Comparison of ENCODE assay signal across 8 cellular contexts in the genomic region with DNA sequence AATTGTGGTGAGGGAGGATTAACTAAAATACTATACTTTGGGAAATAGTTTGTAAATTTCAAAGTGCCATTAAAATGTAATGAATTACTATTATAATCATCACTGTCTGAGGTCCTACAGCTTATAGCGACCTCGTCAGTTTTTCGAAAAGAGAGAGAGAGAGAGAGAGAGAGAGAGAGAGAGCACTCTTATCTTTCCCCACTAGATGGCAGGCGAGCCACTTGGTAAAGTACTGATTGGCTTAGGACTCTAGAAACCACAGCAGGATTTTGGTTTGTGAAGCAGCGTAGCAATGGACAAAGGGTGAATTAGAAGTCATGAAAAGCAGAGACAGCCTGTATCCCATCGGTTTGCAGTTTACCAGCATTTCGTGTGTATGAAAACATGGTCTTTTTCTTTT. TPM values are rescaled to one million over a fixed set of nuclear protein-coding genes. Genes with fewer than 3 reads are reported as not detected.
DNase-seq lines count a peak whose midpoint lies in the region; ATAC-seq, FAIRE-seq and TF ChIP-seq lines count a peak whose summit lies in the region.

No MANE protein-coding gene starts in this region.

- H3K36me3 ChIP-seq in right lobe of liver, result no peaks in the 10 kb centered on the region

- intact Hi-C loops in right lobe of liver (cut with DNase I), result no loop called here

- H3K27ac ChIP-seq in right lobe of liver, result no peak overlapping the region

- H3K4me3 ChIP-seq in right lobe of liver, result no peak overlapping the region

- peaks cover 6 to 32% of the 10 kb centered on the region in 2 donors for H3K27me3 ChIP-seq in right lobe of liver

- no peak for TF ChIP-seq POLR2A in right lobe of liver (IDR thresholded peaks at IDR 0.05)

- peak; percentile 93 for ATAC-seq in GM19023 (IDR thresholded peaks at IDR 0.05; ENCODE audit: unreplicated experiment)
- peak; percentile 78 for ATAC-seq in HG03378 (IDR thresholded peaks at IDR 0.05; ENCODE audit: unreplicated experiment)
- ATAC-seq in right lobe of liver, result peak; percentile 79 to 93 (median 86)

- H3K4me1 ChIP-seq in right lobe of liver, result peaks cover 0 to 4% (median 0%) of the 10 kb centered on the region in 4 donors

- FAIRE-seq in RCC 7860 (lab: Jason Lieb, UNC) (no peak), urothelium cell line (lab: Jason Lieb, UNC) (no peak)

- DNase-seq in DMS 273 (lab: John Stamatoyannopoulos, UW; ENCODE audit: unreplicated experiment), result peak; percentile 78
- peak; percentile 4 for DNase-seq in RCC 7860 (ENCODE audit: low spot score)
- peak; percentile 45 for DNase-seq in dermis blood vessel endothelial cell
- DNase-seq in right lobe of liver, result peak in 2 of 3 donors; percentile 22 to 46
- peak; percentile 15 for DNase-seq in urothelium cell line (ENCODE audit: low spot score)
- DNase-seq in NCI-H2171 treated with DMSO at 0.1 percent for 48 hours (lab: John Stamatoyannopoulos, UW), result no peak

- H3K9me3 ChIP-seq in right lobe of liver, result no peaks in the 10 kb centered on the region

- peak; percentile 45 to 81 (median 72) for TF ChIP-seq CTCF in right lobe of liver (IDR thresholded peaks at IDR 0.05)

- 2% methylated on average over 7 of the region's 7 CpGs for WGBS in right lobe of liver (ENCODE audit: insufficient coverage, low coverage, low lambda C conversion rate, missing lambda C conversion rate)

RNA-seq across cellular contexts. Expression of gene LINC00632, which starts 52.5 kb away (rescaled TPM):
- total RNA-seq in dermis blood vessel endothelial cell, result 0.17 and 0.23 TPM in 2 replicates
- 1 to 10 TPM; 1.5 to 2.6 (median 2.1) TPM for total RNA-seq in right lobe of liver
